In the genomic region with DNA sequence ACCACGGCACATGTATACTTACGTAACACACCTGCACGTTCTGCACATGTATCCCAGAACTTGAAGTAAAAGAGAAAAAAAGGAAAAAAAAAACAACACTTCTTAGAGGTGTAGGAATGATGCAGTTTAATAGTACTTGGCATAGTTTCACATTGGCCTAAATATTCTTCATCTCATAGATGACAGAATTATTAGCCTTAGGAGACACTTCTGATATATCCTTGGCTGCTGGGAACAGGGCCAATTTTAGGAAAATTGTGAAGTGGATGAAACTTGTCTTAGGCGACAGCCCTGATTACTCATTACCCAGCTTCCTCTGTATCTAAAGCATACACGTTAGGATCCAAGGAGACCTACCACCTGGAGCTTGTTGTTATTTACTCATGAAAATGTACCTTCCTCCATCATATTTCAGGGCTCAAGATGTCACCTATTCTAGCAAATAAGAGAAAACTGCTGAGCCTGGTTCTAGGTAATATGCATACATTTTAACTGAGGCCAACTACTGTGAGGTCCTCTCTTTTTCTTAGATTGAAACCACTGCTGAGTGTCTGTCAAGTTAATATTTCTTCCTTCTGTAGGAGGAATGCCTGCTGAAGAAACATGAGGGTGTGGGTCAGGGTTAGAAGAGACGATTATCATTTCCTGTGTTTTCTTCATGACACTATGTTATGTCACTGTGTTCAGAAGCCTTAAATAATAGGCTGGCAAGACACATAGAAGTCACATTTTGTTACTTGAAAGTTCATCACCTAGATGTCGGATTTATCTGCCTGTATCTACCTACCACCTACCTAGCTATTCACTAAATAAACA, we compare ENCODE assay signal across 1 cellular context.
A peak's percentile ranks its signal among the peaks of the same experiment; 100 is the strongest.
TF ChIP-seq lines count a peak whose summit lies in the region.

No MANE protein-coding gene starts in this region.

TF ChIP-seq in K562, 482 proteins besides CTCF, POLR2A, EP300 and RAD21 (continued from another document and continues in another):
- TF ChIP-seq CHCHD3 (CRISPR knock-in tag; IDR thresholded peaks at IDR 0.05) (no peak), ZBTB1 (CRISPR knock-in tag; IDR thresholded peaks at IDR 0.05; ENCODE audit: borderline replicate concordance, low read depth) (no peak), KAT7 (CRISPR knock-in tag; IDR thresholded peaks at IDR 0.05; ENCODE audit: borderline replicate concordance) (no peak; the same call in 1 of the 2 replicates), ARID2 (IDR thresholded peaks at IDR 0.05) (no peak), PHF20 (IDR thresholded peaks at IDR 0.05; ENCODE audit: partially characterized antibody) (no peak), ZNF764 (CRISPR knock-in tag; IDR thresholded peaks at IDR 0.05; ENCODE audit: low read depth) (no peak), CREBBP (IDR thresholded peaks at IDR 0.05; ENCODE audit: low read depth, low read length) (no peak), DNMT1 (IDR thresholded peaks at IDR 0.05) (no peak), ZNF699 (CRISPR knock-in tag; IDR thresholded peaks at IDR 0.05; ENCODE audit: insufficient replicate concordance) (no peak), CEBPG (CRISPR knock-in tag; IDR thresholded peaks at IDR 0.05) (no peak), CEBPG (tag; conservative IDR thresholded peaks at IDR 0.05 in 1 of 2, IDR thresholded peaks at IDR 0.05 in 1 of 2) (no peak), CBX2 (IDR thresholded peaks at IDR 0.05; ENCODE audit: insufficient read depth, low read length, poor library complexity, severe bottlenecking) (no peak), POLR3G (IDR thresholded peaks at IDR 0.05; ENCODE audit: extremely low read depth, insufficient read length, insufficient replicate concordance) (no peak), LEF1 (IDR thresholded peaks at IDR 0.05) (no peak), WHSC1 (IDR thresholded peaks at IDR 0.05; ENCODE audit: low read length) (no peak), ZNF143 (CRISPR knock-in tag; IDR thresholded peaks at IDR 0.05) (no peak), LARP7 (IDR thresholded peaks at IDR 0.05) (no peak), NR3C1 (CRISPR knock-in tag; IDR thresholded peaks at IDR 0.05) (no peak), ARID1B (IDR thresholded peaks at IDR 0.05) (peak; percentile 40; the same call in 1 of the 2 replicates), ELF1 (tag; IDR thresholded peaks at IDR 0.05) (no peak), HNRNPUL1 (IDR thresholded peaks at IDR 0.05; ENCODE audit: low read length) (no peak), HLTF (IDR thresholded peaks at IDR 0.05) (no peak), CTBP1 (IDR thresholded peaks at IDR 0.05; ENCODE audit: borderline replicate concordance) (peak; percentile 40; the same call in 1 of the 2 replicates), PHF21A (IDR thresholded peaks at IDR 0.05; ENCODE audit: borderline replicate concordance, low read depth) (no peak), HDAC1 (IDR thresholded peaks at IDR 0.05) (peak in 1 of 2 experiments; percentile 31; a peak in 1 of 4 replicates), TCF3 (CRISPR knock-in tag; IDR thresholded peaks at IDR 0.05) (peak; percentile 23; the same call in 1 of the 2 replicates), BRD9 (IDR thresholded peaks at IDR 0.05; ENCODE audit: low read depth, partially characterized antibody) (no peak), ZBTB8A (IDR thresholded peaks at IDR 0.05; ENCODE audit: partially characterized antibody) (peak; percentile 18), CEBPB (tag; IDR thresholded peaks at IDR 0.05) (0 out of 2 replicates have a peak, but pooled peaks have one; percentile 12), XRCC5 (IDR thresholded peaks at IDR 0.05; ENCODE audit: low read depth, low read length) (no peak), GATA2 (CRISPR knock-in tag; IDR thresholded peaks at IDR 0.05) (no peak), SAFB2 (IDR thresholded peaks at IDR 0.05; ENCODE audit: borderline replicate concordance, low read depth, low read length, severe bottlenecking) (no peak), ELF4 (CRISPR knock-in tag; IDR thresholded peaks at IDR 0.05) (0 out of 2 replicates have a peak, but pooled peaks have one; percentile 32), DMBX1 (CRISPR knock-in tag; IDR thresholded peaks at IDR 0.05; ENCODE audit: borderline replicate concordance) (peak; percentile 27; the same call in 1 of the 2 replicates), NCOA4 (IDR thresholded peaks at IDR 0.05; ENCODE audit: partially characterized antibody) (no peak), SUPT5H (IDR thresholded peaks at IDR 0.05) (0 out of 2 replicates have a peak, but pooled peaks have one; percentile 19), ZKSCAN1 (IDR thresholded peaks at IDR 0.05; ENCODE audit: low read depth, low read length) (no peak), HIVEP1 (CRISPR knock-in tag; IDR thresholded peaks at IDR 0.05) (no peak), RBM39 (optimal IDR thresholded peaks at IDR 0.05; ENCODE audit: low read depth, low read length) (no peak)
- TF ChIP-seq, protein P1, sequence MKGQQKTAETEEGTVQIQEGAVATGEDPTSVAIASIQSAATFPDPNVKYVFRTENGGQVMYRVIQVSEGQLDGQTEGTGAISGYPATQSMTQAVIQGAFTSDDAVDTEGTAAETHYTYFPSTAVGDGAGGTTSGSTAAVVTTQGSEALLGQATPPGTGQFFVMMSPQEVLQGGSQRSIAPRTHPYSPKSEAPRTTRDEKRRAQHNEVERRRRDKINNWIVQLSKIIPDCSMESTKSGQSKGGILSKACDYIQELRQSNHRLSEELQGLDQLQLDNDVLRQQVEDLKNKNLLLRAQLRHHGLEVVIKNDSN (CRISPR knock-in tag; IDR thresholded peaks at IDR 0.05): no peak
- TF ChIP-seq, protein P2, sequence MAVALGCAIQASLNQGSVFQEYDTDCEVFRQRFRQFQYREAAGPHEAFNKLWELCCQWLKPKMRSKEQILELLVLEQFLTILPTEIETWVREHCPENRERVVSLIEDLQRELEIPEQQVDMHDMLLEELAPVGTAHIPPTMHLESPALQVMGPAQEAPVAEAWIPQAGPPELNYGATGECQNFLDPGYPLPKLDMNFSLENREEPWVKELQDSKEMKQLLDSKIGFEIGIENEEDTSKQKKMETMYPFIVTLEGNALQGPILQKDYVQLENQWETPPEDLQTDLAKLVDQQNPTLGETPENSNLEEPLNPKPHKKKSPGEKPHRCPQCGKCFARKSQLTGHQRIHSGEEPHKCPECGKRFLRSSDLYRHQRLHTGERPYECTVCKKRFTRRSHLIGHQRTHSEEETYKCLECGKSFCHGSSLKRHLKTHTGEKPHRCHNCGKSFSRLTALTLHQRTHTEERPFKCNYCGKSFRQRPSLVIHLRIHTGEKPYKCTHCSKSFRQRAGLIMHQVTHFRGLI (CRISPR knock-in tag; IDR thresholded peaks at IDR 0.05): no peak
- TF ChIP-seq, protein P3, sequence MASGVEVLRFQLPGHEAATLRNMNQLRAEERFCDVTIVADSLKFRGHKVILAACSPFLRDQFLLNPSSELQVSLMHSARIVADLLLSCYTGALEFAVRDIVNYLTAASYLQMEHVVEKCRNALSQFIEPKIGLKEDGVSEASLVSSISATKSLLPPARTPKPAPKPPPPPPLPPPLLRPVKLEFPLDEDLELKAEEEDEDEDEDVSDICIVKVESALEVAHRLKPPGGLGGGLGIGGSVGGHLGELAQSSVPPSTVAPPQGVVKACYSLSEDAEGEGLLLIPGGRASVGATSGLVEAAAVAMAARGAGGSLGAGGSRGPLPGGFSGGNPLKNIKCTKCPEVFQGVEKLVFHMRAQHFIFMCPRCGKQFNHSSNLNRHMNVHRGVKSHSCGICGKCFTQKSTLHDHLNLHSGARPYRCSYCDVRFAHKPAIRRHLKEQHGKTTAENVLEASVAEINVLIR (CRISPR knock-in tag; IDR thresholded peaks at IDR 0.05): no peak
- TF ChIP-seq, protein P4, sequence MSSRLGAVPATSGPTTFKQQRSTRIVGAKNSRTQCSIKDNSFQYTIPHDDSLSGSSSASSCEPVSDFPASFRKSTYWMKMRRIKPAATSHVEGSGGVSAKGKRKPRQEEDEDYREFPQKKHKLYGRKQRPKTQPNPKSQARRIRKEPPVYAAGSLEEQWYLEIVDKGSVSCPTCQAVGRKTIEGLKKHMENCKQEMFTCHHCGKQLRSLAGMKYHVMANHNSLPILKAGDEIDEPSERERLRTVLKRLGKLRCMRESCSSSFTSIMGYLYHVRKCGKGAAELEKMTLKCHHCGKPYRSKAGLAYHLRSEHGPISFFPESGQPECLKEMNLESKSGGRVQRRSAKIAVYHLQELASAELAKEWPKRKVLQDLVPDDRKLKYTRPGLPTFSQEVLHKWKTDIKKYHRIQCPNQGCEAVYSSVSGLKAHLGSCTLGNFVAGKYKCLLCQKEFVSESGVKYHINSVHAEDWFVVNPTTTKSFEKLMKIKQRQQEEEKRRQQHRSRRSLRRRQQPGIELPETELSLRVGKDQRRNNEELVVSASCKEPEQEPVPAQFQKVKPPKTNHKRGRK (tag; IDR thresholded peaks at IDR 0.05): no peak
- TF ChIP-seq, protein P5, sequence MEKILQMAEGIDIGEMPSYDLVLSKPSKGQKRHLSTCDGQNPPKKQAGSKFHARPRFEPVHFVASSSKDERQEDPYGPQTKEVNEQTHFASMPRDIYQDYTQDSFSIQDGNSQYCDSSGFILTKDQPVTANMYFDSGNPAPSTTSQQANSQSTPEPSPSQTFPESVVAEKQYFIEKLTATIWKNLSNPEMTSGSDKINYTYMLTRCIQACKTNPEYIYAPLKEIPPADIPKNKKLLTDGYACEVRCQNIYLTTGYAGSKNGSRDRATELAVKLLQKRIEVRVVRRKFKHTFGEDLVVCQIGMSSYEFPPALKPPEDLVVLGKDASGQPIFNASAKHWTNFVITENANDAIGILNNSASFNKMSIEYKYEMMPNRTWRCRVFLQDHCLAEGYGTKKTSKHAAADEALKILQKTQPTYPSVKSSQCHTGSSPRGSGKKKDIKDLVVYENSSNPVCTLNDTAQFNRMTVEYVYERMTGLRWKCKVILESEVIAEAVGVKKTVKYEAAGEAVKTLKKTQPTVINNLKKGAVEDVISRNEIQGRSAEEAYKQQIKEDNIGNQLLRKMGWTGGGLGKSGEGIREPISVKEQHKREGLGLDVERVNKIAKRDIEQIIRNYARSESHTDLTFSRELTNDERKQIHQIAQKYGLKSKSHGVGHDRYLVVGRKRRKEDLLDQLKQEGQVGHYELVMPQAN (IDR thresholded peaks at IDR 0.05; ENCODE audit: borderline replicate concordance): no peak
- TF ChIP-seq, protein P6, sequence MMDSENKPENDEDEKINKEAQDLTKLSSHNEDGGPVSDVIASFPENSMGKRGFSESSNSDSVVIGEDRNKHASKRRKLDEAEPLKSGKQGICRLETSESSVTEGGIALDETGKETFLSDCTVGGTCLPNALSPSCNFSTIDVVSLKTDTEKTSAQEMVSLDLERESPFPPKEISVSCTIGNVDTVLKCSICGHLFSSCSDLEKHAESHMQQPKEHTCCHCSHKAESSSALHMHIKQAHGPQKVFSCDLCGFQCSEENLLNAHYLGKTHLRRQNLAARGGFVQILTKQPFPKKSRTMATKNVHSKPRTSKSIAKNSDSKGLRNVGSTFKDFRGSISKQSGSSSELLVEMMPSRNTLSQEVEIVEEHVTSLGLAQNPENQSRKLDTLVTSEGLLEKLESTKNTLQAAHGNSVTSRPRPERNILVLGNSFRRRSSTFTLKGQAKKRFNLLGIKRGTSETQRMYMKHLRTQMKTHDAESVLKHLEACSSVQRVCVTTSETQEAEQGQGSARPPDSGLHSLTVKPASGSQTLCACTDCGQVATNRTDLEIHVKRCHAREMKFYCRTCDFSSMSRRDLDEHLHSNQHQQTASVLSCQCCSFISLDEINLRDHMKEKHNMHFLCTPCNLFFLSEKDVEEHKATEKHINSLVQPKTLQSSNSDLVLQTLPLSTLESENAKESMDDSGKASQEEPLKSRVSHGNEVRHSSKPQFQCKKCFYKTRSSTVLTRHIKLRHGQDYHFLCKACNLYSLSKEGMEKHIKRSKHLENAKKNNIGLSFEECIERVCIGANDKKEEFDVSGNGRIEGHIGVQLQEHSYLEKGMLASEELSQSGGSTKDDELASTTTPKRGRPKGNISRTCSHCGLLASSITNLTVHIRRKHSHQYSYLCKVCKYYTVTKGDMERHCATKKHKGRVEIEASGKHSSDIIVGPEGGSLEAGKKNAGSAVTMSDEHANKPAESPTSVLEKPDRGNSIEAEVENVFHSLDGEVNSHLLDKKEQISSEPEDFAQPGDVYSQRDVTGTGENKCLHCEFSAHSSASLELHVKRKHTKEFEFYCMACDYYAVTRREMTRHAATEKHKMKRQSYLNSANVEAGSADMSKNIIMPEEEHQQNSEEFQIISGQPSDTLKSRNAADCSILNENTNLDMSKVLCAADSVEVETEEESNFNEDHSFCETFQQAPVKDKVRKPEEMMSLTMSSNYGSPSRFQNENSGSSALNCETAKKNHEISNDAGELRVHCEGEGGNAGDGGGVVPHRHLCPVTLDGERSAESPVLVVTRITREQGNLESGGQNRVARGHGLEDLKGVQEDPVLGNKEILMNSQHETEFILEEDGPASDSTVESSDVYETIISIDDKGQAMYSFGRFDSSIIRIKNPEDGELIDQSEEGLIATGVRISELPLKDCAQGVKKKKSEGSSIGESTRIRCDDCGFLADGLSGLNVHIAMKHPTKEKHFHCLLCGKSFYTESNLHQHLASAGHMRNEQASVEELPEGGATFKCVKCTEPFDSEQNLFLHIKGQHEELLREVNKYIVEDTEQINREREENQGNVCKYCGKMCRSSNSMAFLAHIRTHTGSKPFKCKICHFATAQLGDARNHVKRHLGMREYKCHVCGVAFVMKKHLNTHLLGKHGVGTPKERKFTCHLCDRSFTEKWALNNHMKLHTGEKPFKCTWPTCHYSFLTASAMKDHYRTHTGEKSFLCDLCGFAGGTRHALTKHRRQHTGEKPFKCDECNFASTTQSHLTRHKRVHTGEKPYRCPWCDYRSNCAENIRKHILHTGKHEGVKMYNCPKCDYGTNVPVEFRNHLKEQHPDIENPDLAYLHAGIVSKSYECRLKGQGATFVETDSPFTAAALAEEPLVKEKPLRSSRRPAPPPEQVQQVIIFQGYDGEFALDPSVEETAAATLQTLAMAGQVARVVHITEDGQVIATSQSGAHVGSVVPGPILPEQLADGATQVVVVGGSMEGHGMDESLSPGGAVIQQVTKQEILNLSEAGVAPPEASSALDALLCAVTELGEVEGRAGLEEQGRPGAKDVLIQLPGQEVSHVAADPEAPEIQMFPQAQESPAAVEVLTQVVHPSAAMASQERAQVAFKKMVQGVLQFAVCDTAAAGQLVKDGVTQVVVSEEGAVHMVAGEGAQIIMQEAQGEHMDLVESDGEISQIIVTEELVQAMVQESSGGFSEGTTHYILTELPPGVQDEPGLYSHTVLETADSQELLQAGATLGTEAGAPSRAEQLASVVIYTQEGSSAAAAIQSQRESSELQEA (IDR thresholded peaks at IDR 0.05; ENCODE audit: low read depth): no peak
- TF ChIP-seq, protein P7, sequence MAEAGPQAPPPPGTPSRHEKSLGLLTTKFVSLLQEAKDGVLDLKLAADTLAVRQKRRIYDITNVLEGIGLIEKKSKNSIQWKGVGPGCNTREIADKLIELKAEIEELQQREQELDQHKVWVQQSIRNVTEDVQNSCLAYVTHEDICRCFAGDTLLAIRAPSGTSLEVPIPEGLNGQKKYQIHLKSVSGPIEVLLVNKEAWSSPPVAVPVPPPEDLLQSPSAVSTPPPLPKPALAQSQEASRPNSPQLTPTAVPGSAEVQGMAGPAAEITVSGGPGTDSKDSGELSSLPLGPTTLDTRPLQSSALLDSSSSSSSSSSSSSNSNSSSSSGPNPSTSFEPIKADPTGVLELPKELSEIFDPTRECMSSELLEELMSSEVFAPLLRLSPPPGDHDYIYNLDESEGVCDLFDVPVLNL (CRISPR knock-in tag; IDR thresholded peaks at IDR 0.05; ENCODE audit: low read depth): no peak
